18 cellular contexts compared by ENCODE assay signal in the genomic region with DNA sequence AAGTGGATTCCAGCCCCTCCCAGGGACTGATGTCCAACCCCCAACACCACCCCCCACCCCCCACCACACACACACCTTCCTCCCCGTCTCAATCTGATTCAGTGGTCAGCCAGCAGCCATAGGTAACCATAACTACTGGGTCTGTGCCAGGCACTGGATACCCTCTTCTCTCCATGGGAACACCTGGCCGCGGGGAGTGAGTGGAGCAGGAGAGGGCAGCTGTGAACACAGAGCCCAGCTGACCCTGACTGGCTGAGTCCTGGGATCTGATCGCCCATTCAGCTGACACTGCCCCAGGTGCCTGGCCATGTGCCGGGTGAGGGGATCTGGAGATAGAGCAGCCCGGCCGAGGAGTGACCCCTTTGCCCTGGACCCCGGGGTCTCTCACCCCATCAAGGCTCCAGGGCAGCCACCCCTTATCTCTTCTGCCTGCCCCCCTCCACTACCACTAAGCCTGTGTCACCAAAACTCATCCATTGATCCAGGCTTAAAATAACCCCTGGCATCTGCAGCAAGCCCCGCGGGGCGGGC. TPM values are rescaled to one million over a fixed set of nuclear protein-coding genes. Genes with fewer than 3 reads are reported as not detected.
DNase-seq lines count a peak whose midpoint lies in the region; ATAC-seq lines count a peak whose summit lies in the region.
"Had no signal": no experiment of that assay in that cellular context is flagged by ENCODE, and none has a peak within 500 bp of the region (broad histone marks: within the 10 kb centered on the region; RNA-seq: fewer than 3 reads in every experiment).

No MANE protein-coding gene starts in this region.

- peak; percentile 90 for DNase-seq in DMS53 (lab: John Stamatoyannopoulos, UW)
- peak; percentile 84 for DNase-seq in NCI-H2029 (lab: John Stamatoyannopoulos, UW)
- DNase-seq in naive B cell, result no peak
- no peak for DNase-seq in activated CD4-positive, alpha-beta T cell treated with anti-CD3 and anti-CD28 coated beads, Interleukin-2, amount 50 U/mL, for 1 hour
- DNase-seq in GM03348 (ENCODE audit: low spot score), result no peak
- DNase-seq: activated CD4-positive, CD25-positive, alpha-beta regulatory T cell; activated naive CD8-positive, alpha-beta T cell treated with anti-CD3 and anti-CD28 coated beads for 36 hours; H9; NCI-H226; SIG-M5 had no signal

- peak overlapping the region in 5 of 6 donors; percentile 78 to 100 (median 96) for H3K27ac Mint-ChIP-seq in naive B cell
- H3K27ac Mint-ChIP-seq: activated naive CD8-positive, alpha-beta T cell treated with anti-CD3 and anti-CD28 coated beads for 36 hours; activated T-helper 1 cell treated with anti-CD3 and anti-CD28 coated beads, Interleukin-12 subunit alpha, Interleukin-12 subunit beta, Interleukin-2, Interleukin-4 antibody, amounts not matched to agents 30 ng/mL and 10 ng/mL and 1 ng/mL, durations not matched to agents 14 hours and 24 hours and 36 hours; H9; progenitor cell of endocrine pancreas; T-helper 1 cell treated with Interleukin-12 subunit alpha and Interleukin-12 subunit beta and Interleukin-4 antibody, amounts not matched to agents 30 μg/mL and 1 μg/mL, for 36 hours had no signal

- H3K27me3 Mint-ChIP-seq in naive B cell, result peaks cover 11% of the 10 kb centered on the region in 3 donors

- no peaks in the 10 kb centered on the region for H3K36me3 Mint-ChIP-seq in naive B cell
- H3K36me3 Mint-ChIP-seq: activated naive CD8-positive, alpha-beta T cell treated with anti-CD3 and anti-CD28 coated beads for 36 hours; brain; naive thymus-derived CD8-positive, alpha-beta T cell had no signal

- peak overlapping the region in 6 of 8 donors; percentile 25 to 86 (median 70) for H3K4me3 Mint-ChIP-seq in naive B cell
- H3K4me3 Mint-ChIP-seq: activated naive CD8-positive, alpha-beta T cell treated with anti-CD3 and anti-CD28 coated beads for 36 hours; T-helper 1 cell treated with Interleukin-12 subunit alpha and Interleukin-12 subunit beta and Interleukin-4 antibody, amounts not matched to agents 30 μg/mL and 1 μg/mL, for 36 hours had no signal

- H3K9me3 Mint-ChIP-seq in naive B cell, result no peaks in the 10 kb centered on the region
- H3K9me3 Mint-ChIP-seq: activated naive CD8-positive, alpha-beta T cell treated with anti-CD3 and anti-CD28 coated beads for 36 hours; activated T-helper 1 cell treated with anti-CD3 and anti-CD28 coated beads, Interleukin-12 subunit alpha, Interleukin-12 subunit beta, Interleukin-2, Interleukin-4 antibody, amounts not matched to agents 30 ng/mL and 10 ng/mL and 1 ng/mL, durations not matched to agents 14 hours and 24 hours and 36 hours; H9; naive thymus-derived CD8-positive, alpha-beta T cell; T-helper 1 cell treated with Interleukin-12 subunit alpha and Interleukin-12 subunit beta and Interleukin-4 antibody, amounts not matched to agents 30 μg/mL and 1 μg/mL, for 36 hours had no signal

- H3K4me1 Mint-ChIP-seq in naive B cell, result peaks cover 45 to 77% (median 76%) of the 10 kb centered on the region in 3 donors

- ATAC-seq in naive B cell (ENCODE audit: low read depth in 2 of 2), result no peak
- no peak for ATAC-seq in GM21717 (IDR thresholded peaks at IDR 0.05; ENCODE audit: unreplicated experiment)
- ATAC-seq: naive thymus-derived CD8-positive, alpha-beta T cell had no signal

RNA-seq across cellular contexts. Expression of a gene that starts 2.6 kb away (rescaled TPM):
- polyA plus RNA-seq in naive B cell (ENCODE audit: low read depth in 6 of 6), result 1 to 10 TPM in 1 of 6 donors, under 1 TPM in 5; 0.28 to 1.7 (median 0.67) TPM
- polyA plus RNA-seq: keratinocyte; mammary epithelial cell; naive thymus-derived CD8-positive, alpha-beta T cell had no signal

RNA-seq across cellular contexts. Expression of a gene that starts 9.2 kb away (rescaled TPM):
- 100 to 1,000 TPM in 1 of 6 donors, 10 to 100 TPM in 5; 65.3 to 104 (median 84.2) TPM for polyA plus RNA-seq in naive B cell (ENCODE audit: low read depth in 6 of 6)

RNA-seq across cellular contexts. Expression of a gene that starts 29.5 kb away (rescaled TPM):
- 10 to 100 TPM; 41.2 to 70.9 (median 53.0) TPM for polyA plus RNA-seq in naive B cell (ENCODE audit: low read depth in 6 of 6)

RNA-seq across cellular contexts. Expression of a gene that starts 51.8 kb away (rescaled TPM):
- polyA plus RNA-seq in naive B cell (ENCODE audit: low read depth in 6 of 6), result not detected
- polyA plus RNA-seq: naive thymus-derived CD8-positive, alpha-beta T cell had no signal

Comparison
In these comparisons a context has a peak if more than half of its experiments do, and no peak if none do; other contexts are left out.
1. DNase-seq: peak in DMS53 (single experiment) and NCI-H2029 (single experiment); none in naive B cell (single experiment), activated CD4-positive, alpha-beta T cell treated with anti-CD3 and anti-CD28 coated beads, Interleukin-2, amount 50 U/mL, for 1 hour (single experiment) and GM03348 (single experiment).